Comparison of ENCODE assay signal across 18 cellular contexts in genomic region chr2:139217641-139218040, GRCh38.
A peak's percentile ranks its signal among the peaks of the same experiment; 100 is the strongest.
DNase-seq lines count a peak whose midpoint lies in the region; ATAC-seq lines count a peak whose summit lies in the region.
"Had no signal": no experiment of that assay in that cellular context is flagged by ENCODE, and none has a peak within 500 bp of the region (broad histone marks: within the 10 kb centered on the region; RNA-seq: fewer than 3 reads in every experiment).

No MANE protein-coding gene starts in this region.

- DNase-seq in NCI-H82 (lab: John Stamatoyannopoulos, UW) = peak; percentile 11
- DNase-seq in NCI-H82 treated with DMSO at 0.1 percent for 48 hours (lab: John Stamatoyannopoulos, UW; ENCODE audit: unreplicated experiment) = no peak
- DNase-seq in MV-4-11 (lab: John Stamatoyannopoulos, UW) = peak; percentile 6
- peak; percentile 62 for DNase-seq in NCI-H69 (lab: John Stamatoyannopoulos, UW)
- peak; percentile 25 for DNase-seq in renal cortical epithelial cell (ENCODE audit: low read depth)
- DNase-seq in dermis blood vessel endothelial cell = no peak
- DNase-seq: activated CD8-positive, alpha-beta memory T cell treated with anti-CD3 and anti-CD28 coated beads, Interleukin-2, amount 50 U/mL, for 4 hours; colonic mucosa; GF-D8; HCEC 1CT; IMR-90; NCI-H1930; NCI-H526 treated with DMSO at 0.1 percent for 48 hours; SHP77; substantia nigra; WERI-Rb-1 had no signal

- ATAC-seq in GM18511 (IDR thresholded peaks at IDR 0.05; ENCODE audit: unreplicated experiment) = no peak
- no peak for ATAC-seq in HG03354 (IDR thresholded peaks at IDR 0.05; ENCODE audit: poor library complexity, severe bottlenecking, unreplicated experiment)

Comparison
In these comparisons a context has a peak if more than half of its experiments do, and no peak if none do; other contexts are left out.
1. DNase-seq: peak in NCI-H82 (single experiment), MV-4-11 (single experiment), NCI-H69 (single experiment) and renal cortical epithelial cell (single experiment); none in NCI-H82 treated with DMSO at 0.1 percent for 48 hours (single experiment) and dermis blood vessel endothelial cell (single experiment).